16 cellular contexts compared by ENCODE assay signal in the genomic region with DNA sequence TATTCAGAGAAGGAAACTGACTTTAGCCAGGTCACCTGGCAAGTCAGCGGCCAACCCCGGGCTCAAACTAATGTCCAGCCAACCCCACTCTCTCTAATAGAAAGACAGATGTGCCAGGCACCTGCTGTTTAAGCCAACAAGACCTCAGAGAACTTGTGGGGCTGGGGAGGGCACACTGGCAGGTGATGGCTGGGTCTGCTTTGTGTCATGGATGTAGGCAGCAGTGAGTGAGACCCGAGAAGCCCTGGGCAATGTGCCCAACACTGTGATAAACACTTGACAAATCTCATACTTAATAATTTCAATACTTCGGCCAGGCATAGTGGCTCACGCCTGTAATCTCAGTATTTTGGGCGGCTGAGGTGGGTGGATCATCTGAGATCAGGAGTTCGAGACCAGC. TPM values are rescaled to one million over a fixed set of nuclear protein-coding genes. Genes with fewer than 3 reads are reported as not detected.
DNase-seq lines count a peak whose midpoint lies in the region; ATAC-seq lines count a peak whose summit lies in the region.
"Had no signal": no experiment of that assay in that cellular context is flagged by ENCODE, and none has a peak within 500 bp of the region (broad histone marks: within the 10 kb centered on the region; RNA-seq: fewer than 3 reads in every experiment).

No MANE protein-coding gene starts in this region.

- intact Hi-C loops in cardiac septum (cut with DNase I) = no loop called here

- no peak for ATAC-seq in activated naive CD4-positive, alpha-beta T cell treated with anti-CD3 and anti-CD28 coated beads, Interleukin-2, amount 50 U/mL, for 72 hours
- ATAC-seq in HG03045 (IDR thresholded peaks at IDR 0.05; ENCODE audit: unreplicated experiment) = no peak
- ATAC-seq: T-cell had no signal

- no peaks in the 10 kb centered on the region for H3K9me3 Mint-ChIP-seq in activated naive CD4-positive, alpha-beta T cell treated with anti-CD3 and anti-CD28 coated beads, Interleukin-2, amount 50 U/mL, for 72 hours
- H3K9me3 Mint-ChIP-seq: T-cell had no signal

- H3K36me3 Mint-ChIP-seq in activated naive CD4-positive, alpha-beta T cell treated with anti-CD3 and anti-CD28 coated beads, Interleukin-2, amount 50 U/mL, for 72 hours = no peaks in the 10 kb centered on the region
- H3K36me3 Mint-ChIP-seq: T-cell had no signal

- DNase-seq in DMS79 (lab: John Stamatoyannopoulos, UW) (peak; percentile 20), NCI-H1105 (lab: John Stamatoyannopoulos, UW) (peak; percentile 61), NCI-H510A (lab: John Stamatoyannopoulos, UW) (peak; percentile 18), cardiac septum (ENCODE audit: low spot score) (peak; percentile 78), AG20443 (ENCODE audit: low spot score) (no peak)
- no peak for DNase-seq in activated naive CD4-positive, alpha-beta T cell treated with anti-CD3 and anti-CD28 coated beads, Interleukin-2, amount 50 U/mL, for 72 hours (ENCODE audit: low spot score in 2 of 2)
- no peak for DNase-seq in NK-92 treated with Interleukin-12 subunit alpha and Interleukin-12 subunit beta, amount 100 ng/mL, for 24 hours (lab: John Stamatoyannopoulos, UW)
- DNase-seq: ACHN, GOT3, NCI-H1930, NCI-H226, NCI-H526 treated with DMSO at 0.1 percent for 48 hours, SK-N-SH, T-cell, T1000 had no signal

- H3K27ac Mint-ChIP-seq in activated naive CD4-positive, alpha-beta T cell treated with anti-CD3 and anti-CD28 coated beads, Interleukin-2, amount 50 U/mL, for 72 hours = no peak overlapping the region
- H3K27ac Mint-ChIP-seq: T-cell had no signal

RNA-seq across cellular contexts. Expression of a gene that starts 9.0 kb away (rescaled TPM):
- total RNA-seq in cardiac septum = 90.8 TPM
- total RNA-seq in activated naive CD4-positive, alpha-beta T cell treated with anti-CD3 and anti-CD28 coated beads, Interleukin-2, amount 50 U/mL, for 72 hours = 1 to 10 TPM; 8.8 to 9.7 TPM

Comparison
In these comparisons a context has a peak if more than half of its experiments do, and no peak if none do; other contexts are left out.
1. DNase-seq: peak in DMS79 (single experiment), NCI-H1105 (single experiment), NCI-H510A (single experiment) and cardiac septum (single experiment); none in activated naive CD4-positive, alpha-beta T cell treated with anti-CD3 and anti-CD28 coated beads, Interleukin-2, amount 50 U/mL, for 72 hours (0 of 2), AG20443 (single experiment) and NK-92 treated with Interleukin-12 subunit alpha and Interleukin-12 subunit beta, amount 100 ng/mL, for 24 hours (single experiment).